20 cellular contexts compared by ENCODE assay signal in the genomic region with DNA sequence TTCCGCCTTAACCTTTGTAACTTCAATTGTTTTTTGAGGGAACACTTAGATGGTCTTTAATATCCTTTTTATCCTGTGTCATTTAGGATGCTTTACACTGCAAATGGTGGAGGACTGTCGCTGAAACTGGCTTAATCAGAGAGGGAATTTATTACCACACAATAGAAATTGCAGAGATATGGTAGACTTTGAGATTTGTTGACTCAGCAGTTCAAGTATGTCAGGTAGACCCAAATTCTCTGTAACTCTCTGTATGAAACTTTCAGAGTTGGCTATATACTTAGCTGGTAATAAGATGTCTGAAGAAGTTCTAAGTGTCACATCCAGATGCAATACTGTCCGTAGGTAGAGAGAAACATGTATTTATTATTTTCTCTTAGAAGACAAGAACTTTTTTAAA.
DNase-seq lines count a peak whose midpoint lies in the region; ATAC-seq, FAIRE-seq and TF ChIP-seq lines count a peak whose summit lies in the region.
"Had no signal": no experiment of that assay in that cellular context is flagged by ENCODE, and none has a peak within 500 bp of the region (broad histone marks: within the 10 kb centered on the region; RNA-seq: fewer than 3 reads in every experiment).

No MANE protein-coding gene starts in this region.

- no peak overlapping the region for H2BK5ac ChIP-seq in IMR-90 (ENCODE audit: low read depth, low read length, poor library complexity, severe bottlenecking)
- no peak overlapping the region for H2BK5ac ChIP-seq in H1 (ENCODE audit: low read depth, low read length)

- no peak for DNase-seq in GM12892 (ENCODE audit: insufficient read length)
- DNase-seq in IMR-90, result no peak
- no peak for DNase-seq in H1 (ENCODE audit: low read depth in 1 of 2, low spot score in 2 of 2)
- no peak for DNase-seq in cortex of kidney (lab: John Stamatoyannopoulos, UW)
- no peak for DNase-seq in DMS153 (lab: John Stamatoyannopoulos, UW)
- DNase-seq in effector CD4-positive, alpha-beta T cell, result no peak
- DNase-seq: CD4-positive, CD25-positive, alpha-beta regulatory T cell; CD8-positive, alpha-beta T cell; DMS 273 treated with DMSO at 0.1 percent for 48 hours; DMS53; DMS79 treated with DMSO at 0.1 percent for 48 hours; GF-D8; GOT3; H7; HCEC 1CT had no signal

- no peak overlapping the region for H3K23ac ChIP-seq in IMR-90 (ENCODE audit: low read depth, low read length)
- H3K23ac ChIP-seq in H1 (ENCODE audit: insufficient read length), result no peak overlapping the region

- H3K36me3 ChIP-seq in IMR-90 (ENCODE audit: control insufficient read depth, insufficient read depth, low read length) (no peaks in the 10 kb centered on the region), H1 (ENCODE audit: control insufficient read depth in 2 of 4, insufficient read depth in 4 of 4, low read length in 3 of 4) (no peaks in the 10 kb centered on the region)
- H3K36me3 ChIP-seq: BLaER1 had no signal

- no peak overlapping the region for H2BK12ac ChIP-seq in H1 (ENCODE audit: low read depth, low read length)

- FAIRE-seq in GM12892 (lab: Jason Lieb, UNC) (peak; percentile 27), H1 (lab: Jason Lieb, UNC) (no peak)
- FAIRE-seq: D721Med, GM12891, GM19239 had no signal

- POLR2A ChIA-PET in IMR-90 (lab: Charles Lee; ENCODE audit: unreplicated experiment), result no interaction called here
- POLR2A ChIA-PET in H1 (lab: Charles Lee; ENCODE audit: partially characterized antibody), result no interaction called here

- no peak overlapping the region for H2BK20ac ChIP-seq in IMR-90 (ENCODE audit: low read depth, low read length)
- H2BK20ac ChIP-seq in H1 (ENCODE audit: low read length), result no peak overlapping the region

- TF ChIP-seq POLR2A in GM12892 (IDR thresholded peaks at IDR 0.05; ENCODE audit: low read depth, low read length), result no peak
- no peak for TF ChIP-seq POLR2A in IMR-90 (IDR thresholded peaks at IDR 0.05; ENCODE audit: low read depth, low read length)
- TF ChIP-seq POLR2A in H1 (IDR thresholded peaks at IDR 0.05; ENCODE audit: control extremely low read depth in 1 of 2, low read depth in 2 of 2, low read length in 2 of 2), result no peak

- in situ Hi-C loops in IMR-90 (cut with MboI; ENCODE audit: low sequenced_read_pairs), result no loop called here

- dilution Hi-C loops in IMR-90 (cut with HindIII; ENCODE audit: low sequenced_read_pairs, unreplicated experiment), result no loop called here

- H2BK120ac ChIP-seq in IMR-90 (ENCODE audit: low read depth, low read length) (no peak overlapping the region), H1 (replicated peaks; ENCODE audit: low read depth, low read length) (no peak overlapping the region)

- TF ChIP-seq EP300 in H1 (IDR thresholded peaks at IDR 0.05; ENCODE audit: borderline replicate concordance in 1 of 2, low read depth in 2 of 2, low read length in 2 of 2), result no peak

- H4K5ac ChIP-seq in IMR-90 (ENCODE audit: low read depth, low read length), result no peak overlapping the region
- no peak overlapping the region for H4K5ac ChIP-seq in H1 (ENCODE audit: insufficient read length, low read depth, low read length)

- no peaks in the 10 kb centered on the region for H3K23me2 ChIP-seq in H1 (ENCODE audit: low read depth, low read length)

- H3K9ac ChIP-seq in IMR-90 (ENCODE audit: low read depth, low read length) (no peak overlapping the region), H1 (replicated peaks in 1 of 4; ENCODE audit: extremely low read depth in 1 of 4, low read depth in 3 of 4, low read length in 3 of 4) (no peak overlapping the region)
- H3K9ac ChIP-seq: BLaER1 had no signal

- no peak for ATAC-seq in IMR-90 (ENCODE audit: low read depth)
- ATAC-seq: CD8-positive, alpha-beta T cell had no signal

- H3K27me3 ChIP-seq in IMR-90 (ENCODE audit: control insufficient read depth, insufficient read depth, low read length) (no peaks in the 10 kb centered on the region), H1 (replicated peaks in 1 of 4; ENCODE audit: control insufficient read depth in 3 of 4, extremely low read depth in 1 of 4, insufficient read depth in 3 of 4, low read length in 3 of 4) (no peaks in the 10 kb centered on the region)
- H3K27me3 ChIP-seq: BLaER1 had no signal

- no peak overlapping the region for H3K4me2 ChIP-seq in IMR-90 (ENCODE audit: low read depth, low read length)
- H3K4me2 ChIP-seq in H1 (ENCODE audit: insufficient read depth in 1 of 2, low read depth in 2 of 2, low read length in 2 of 2), result no peak overlapping the region
- H3K4me2 ChIP-seq: BLaER1 had no signal

- H3K14ac ChIP-seq in IMR-90 (replicated peaks; ENCODE audit: low read depth, low read length) (no peak overlapping the region), H1 (ENCODE audit: insufficient read length) (no peak overlapping the region)

- H3K4me1 ChIP-seq in IMR-90 (ENCODE audit: control insufficient read depth, insufficient read depth, low read length) (no peaks in the 10 kb centered on the region), H1 (replicated peaks in 1 of 4; ENCODE audit: control insufficient read depth in 3 of 4, insufficient read depth in 4 of 4, low read length in 3 of 4) (no peaks in the 10 kb centered on the region)
- H3K4me1 ChIP-seq: BLaER1 had no signal

- H2AFZ ChIP-seq in IMR-90 (replicated peaks; ENCODE audit: low read length, poor library complexity), result no peak overlapping the region
- H2AFZ ChIP-seq in H1 (ENCODE audit: low read length), result no peak overlapping the region

- H3K4me3 ChIP-seq in IMR-90 (ENCODE audit: insufficient read depth, low read depth, low read length), result no peak overlapping the region
- no peak overlapping the region for H3K4me3 ChIP-seq in H1 (ENCODE audit: extremely low read depth in 1 of 4, insufficient read depth in 2 of 4, low read depth in 3 of 4, low read length in 4 of 4)
- H3K4me3 ChIP-seq: BLaER1 had no signal

- TF ChIP-seq CTCF in IMR-90 (conservative IDR thresholded peaks at IDR 0.05; ENCODE audit: low read depth, low read length) (no peak), H1 (IDR thresholded peaks at IDR 0.05; ENCODE audit: control extremely low read depth in 1 of 3, insufficient read depth in 1 of 3, low read depth in 1 of 3, low read length in 3 of 3) (no peak)

- WGBS in IMR-90 (ENCODE audit: extremely low coverage in 2 of 2, insufficient read length in 1 of 2), 2 experiments, result no CpG with 5 or more reads among the region's 3 CpGs
- 99% methylated on average over 3 of the region's 3 CpGs; no CpG with 5 or more reads in 1 of the 2 experiments for WGBS in H1 (ENCODE audit: extremely low coverage in 1 of 2, insufficient coverage in 1 of 2, insufficient read length in 1 of 2, insufficient replicate concordance in 2 of 2, low coverage in 1 of 2, low lambda C conversion rate in 2 of 2, missing lambda C conversion rate in 1 of 2), 2 experiments

- no peak overlapping the region for H4K91ac ChIP-seq in IMR-90 (ENCODE audit: insufficient read depth, low read depth, low read length)
- H4K91ac ChIP-seq in H1 (replicated peaks; ENCODE audit: insufficient read length, low read length), result no peak overlapping the region

- H3K18ac ChIP-seq in IMR-90 (ENCODE audit: low read depth, low read length) (no peak overlapping the region), H1 (ENCODE audit: extremely low read depth, low read length) (no peak overlapping the region)

- H3K4ac ChIP-seq in IMR-90 (ENCODE audit: low read depth, low read length) (no peak overlapping the region), H1 (replicated peaks; ENCODE audit: insufficient read length, low read depth, low read length) (no peak overlapping the region)

- no peaks in the 10 kb centered on the region for H3K9me3 ChIP-seq in IMR-90 (ENCODE audit: control insufficient read depth, insufficient read depth, low read length)
- H3K9me3 ChIP-seq in H1 (ENCODE audit: insufficient read depth in 2 of 2, low read depth in 1 of 2, low read length in 1 of 2), result no peaks in the 10 kb centered on the region
- H3K9me3 ChIP-seq: BLaER1 had no signal

- H3K56ac ChIP-seq in IMR-90 (ENCODE audit: extremely low read depth, insufficient read depth, low read length) (no peak overlapping the region), H1 (replicated peaks; ENCODE audit: insufficient read length, low read depth, low read length) (no peak overlapping the region)

- H3K9me1 ChIP-seq in IMR-90 (ENCODE audit: insufficient read depth, low read length), result no peaks in the 10 kb centered on the region

- CTCF ChIA-PET in IMR-90 (lab: Yijun Ruan, JAX) (no interaction called here), H1 (lab: Charles Lee; ENCODE audit: partially characterized antibody) (no interaction called here)

- no peaks in the 10 kb centered on the region for H3K79me2 ChIP-seq in H1 (ENCODE audit: control insufficient read depth in 1 of 2, insufficient read depth in 2 of 2, low read length in 2 of 2)

- H3K27ac ChIP-seq in IMR-90 (ENCODE audit: insufficient read depth, low read length) (no peak overlapping the region), H1 (ENCODE audit: low read depth, low read length) (no peak overlapping the region)
- H3K27ac ChIP-seq: BLaER1, C4-2B had no signal

- H2AK5ac ChIP-seq in IMR-90 (ENCODE audit: low read depth, low read length) (no peak overlapping the region), H1 (ENCODE audit: low read depth, low read length) (no peak overlapping the region)

- TF ChIP-seq RAD21 in IMR-90 (IDR thresholded peaks at IDR 0.05; ENCODE audit: low read length) (no peak), H1 (IDR thresholded peaks at IDR 0.05 in 1 of 2, conservative IDR thresholded peaks at IDR 0.05 in 1 of 2; ENCODE audit: low read depth in 2 of 2, low read length in 2 of 2) (no peak)

- H3K79me1 ChIP-seq in IMR-90 (ENCODE audit: low read depth in 1 of 2, low read length in 2 of 2) (no peaks in the 10 kb centered on the region), H1 (ENCODE audit: low read depth, low read length) (no peaks in the 10 kb centered on the region)

- no peak overlapping the region for H2AK9ac ChIP-seq in IMR-90 (replicated peaks; ENCODE audit: low read depth, low read length, poor library complexity)

- H4K20me1 ChIP-seq in IMR-90 (ENCODE audit: insufficient read depth, low read length) (no peaks in the 10 kb centered on the region), H1 (replicated peaks in 1 of 2; ENCODE audit: control insufficient read depth in 1 of 2, insufficient read depth in 2 of 2, low read length in 2 of 2) (no peaks in the 10 kb centered on the region)
- H4K20me1 ChIP-seq: BLaER1 had no signal

- BruUV-seq in IMR-90 (replicated peaks; lab: Mats Ljungman, UMichigan), result no TSS peak

- H2BK15ac ChIP-seq in IMR-90 (ENCODE audit: low read depth, low read length) (no peak overlapping the region), H1 (ENCODE audit: low read length) (no peak overlapping the region)

- intact Hi-C loops in IMR-90 (cut with micrococcal nuclease), result no loop called here

- H4K8ac ChIP-seq in IMR-90 (ENCODE audit: low read depth in 2 of 2, low read length in 2 of 2), result no peak overlapping the region
- H4K8ac ChIP-seq in H1 (ENCODE audit: extremely low read depth, insufficient read depth, low read length), result no peak overlapping the region

TF ChIP-seq in IMR-90, 13 proteins besides CTCF, POLR2A, EP300 and RAD21 (continues in another document):
- TF ChIP-seq MAFK (IDR thresholded peaks at IDR 0.05; ENCODE audit: low read depth, low read length), result peak; percentile 95

TF ChIP-seq in H1, 55 proteins besides CTCF, POLR2A, EP300 and RAD21:
- TF ChIP-seq MAFK (IDR thresholded peaks at IDR 0.05; ENCODE audit: low read depth, low read length), result peak; percentile 79; the same call in 1 of the 2 replicates
- no peak for TF ChIP-seq GABPA (IDR thresholded peaks at IDR 0.05; ENCODE audit: borderline replicate concordance, insufficient read depth, low read length)
